Comparison of ENCODE assay signal across 12 cellular contexts in genomic region chr1:111193712-111194480, GRCh38. TPM values are rescaled to one million over a fixed set of nuclear protein-coding genes. Genes with fewer than 3 reads are reported as not detected.
DNase-seq lines count a peak whose midpoint lies in the region; ATAC-seq, FAIRE-seq and TF ChIP-seq lines count a peak whose summit lies in the region.
"Had no signal": no experiment of that assay in that cellular context is flagged by ENCODE, and none has a peak within 500 bp of the region (broad histone marks: within the 10 kb centered on the region; RNA-seq: fewer than 3 reads in every experiment).

No MANE protein-coding gene starts in this region.

- no peak for DNase-seq in activated naive CD4-positive, alpha-beta T cell treated with anti-CD3 and anti-CD28 coated beads for 36 hours
- DNase-seq in activated naive CD4-positive, alpha-beta T cell (lab: John Stamatoyannopoulos, UW): no peak
- no peak for DNase-seq in activated CD8-positive, alpha-beta T cell treated with anti-CD3 and anti-CD28 coated beads, Interleukin-2, amount 10 ng/mL, durations not matched to agents 7 days and 5 days
- DNase-seq in keratinocyte (ENCODE audit: low read depth, low spot score): no peak
- DNase-seq in suprapubic skin (ENCODE audit: low spot score in 2 of 2): no peak
- DNase-seq in HuH-7.5 (ENCODE audit: low spot score): no peak
- DNase-seq in AG08396 (ENCODE audit: low spot score): no peak
- DNase-seq: NCI-H2081; stimulated activated CD4-positive, alpha-beta T cell treated with anti-CD3 and anti-CD28 coated beads, Interleukin-2, amount 100 ng/mL, for 48 hours; thyroid gland had no signal

- H3K27ac Mint-ChIP-seq in activated naive CD4-positive, alpha-beta T cell treated with anti-CD3 and anti-CD28 coated beads for 36 hours: peak overlapping the region; percentile 99
- peak overlapping the region; percentile 76 for H3K27ac Mint-ChIP-seq in activated CD8-positive, alpha-beta T cell treated with anti-CD3 and anti-CD28 coated beads, Interleukin-2, amount 10 ng/mL, durations not matched to agents 7 days and 5 days

- no peak overlapping the region for H3K4me3 ChIP-seq in keratinocyte (ENCODE audit: control insufficient read depth in 2 of 3, extremely low read depth in 1 of 3, insufficient read depth in 2 of 3, low read depth in 1 of 3, low read length in 3 of 3)
- H3K4me3 ChIP-seq in suprapubic skin: no peak overlapping the region
- H3K4me3 ChIP-seq: thyroid gland had no signal

- CTCF ChIA-PET in activated naive CD4-positive, alpha-beta T cell treated with anti-CD3 and anti-CD28 coated beads for 36 hours (lab: Charles Lee): interaction anchor here (13.5 kb wide), 1 partner anchor 25 kb away, joined by 234 read pairs; no protein-coding TSS in a partner anchor
- CTCF ChIA-PET in activated CD8-positive, alpha-beta T cell treated with anti-CD3 and anti-CD28 coated beads, Interleukin-2, amount 10 ng/mL, durations not matched to agents 7 days and 5 days (lab: Charles Lee): interaction anchor here (0.6 to 14.9 kb wide), 6 partner anchors 11 to 163 kb away, joined by 3 to 528 read pairs (median 6); partner anchors contain the start of gene CHI3L2

- peak overlapping the region; percentile 75 for H3K4me2 ChIP-seq in keratinocyte (ENCODE audit: control insufficient read depth, extremely low read depth, insufficient read depth, low read depth, low read length)

- no peaks in the 10 kb centered on the region for H3K27me3 ChIP-seq in keratinocyte (ENCODE audit: control insufficient read depth, extremely low read depth, insufficient read depth, low read length)
- H3K27me3 ChIP-seq in suprapubic skin: no peaks in the 10 kb centered on the region
- H3K27me3 ChIP-seq: thyroid gland had no signal

- POLR2A ChIA-PET in activated CD8-positive, alpha-beta T cell treated with anti-CD3 and anti-CD28 coated beads, Interleukin-2, amount 10 ng/mL, durations not matched to agents 7 days and 5 days (lab: Charles Lee): interaction anchor here (0.5 to 4.2 kb wide), 4 partner anchors 21 to 553 kb away, joined by 3 to 40 read pairs (median 14); no protein-coding TSS in a partner anchor

- H4K20me1 ChIP-seq in keratinocyte (ENCODE audit: control insufficient read depth, extremely low read depth, insufficient read depth, low read length): no peaks in the 10 kb centered on the region

- H3K4me3 Mint-ChIP-seq in activated naive CD4-positive, alpha-beta T cell treated with anti-CD3 and anti-CD28 coated beads for 36 hours: peak overlapping the region; percentile 55
- peak overlapping the region; percentile 99 for H3K4me3 Mint-ChIP-seq in activated CD8-positive, alpha-beta T cell treated with anti-CD3 and anti-CD28 coated beads, Interleukin-2, amount 10 ng/mL, durations not matched to agents 7 days and 5 days

- TF ChIP-seq EP300 in suprapubic skin (IDR thresholded peaks at IDR 0.05): no peak

- no peaks in the 10 kb centered on the region for H3K9me3 Mint-ChIP-seq in activated naive CD4-positive, alpha-beta T cell treated with anti-CD3 and anti-CD28 coated beads for 36 hours
- H3K9me3 Mint-ChIP-seq in activated CD8-positive, alpha-beta T cell treated with anti-CD3 and anti-CD28 coated beads, Interleukin-2, amount 10 ng/mL, durations not matched to agents 7 days and 5 days (ENCODE audit: insufficient read depth): no peaks in the 10 kb centered on the region

- H3K27ac ChIP-seq in keratinocyte (ENCODE audit: control insufficient read depth, insufficient read depth, low read length) (peak overlapping the region; percentile 64), suprapubic skin (peak overlapping the region; percentile 51)
- H3K27ac ChIP-seq: thyroid gland had no signal

- peak; percentile 23 for FAIRE-seq in keratinocyte (lab: Jason Lieb, UNC)

- H3K36me3 ChIP-seq in keratinocyte (ENCODE audit: control insufficient read depth in 2 of 2, extremely low read depth in 1 of 2, insufficient read depth in 2 of 2, low read length in 2 of 2) (peaks cover 2 to 3% of the 10 kb centered on the region in 2 experiments), suprapubic skin (peaks cover 13% of the 10 kb centered on the region)

- H3K36me3 Mint-ChIP-seq in activated naive CD4-positive, alpha-beta T cell treated with anti-CD3 and anti-CD28 coated beads for 36 hours (ENCODE audit: low read depth): peaks cover 99% of the 10 kb centered on the region
- H3K36me3 Mint-ChIP-seq in activated CD8-positive, alpha-beta T cell treated with anti-CD3 and anti-CD28 coated beads, Interleukin-2, amount 10 ng/mL, durations not matched to agents 7 days and 5 days (ENCODE audit: low read depth): peaks cover 98% of the 10 kb centered on the region

- dilution Hi-C loops in keratinocyte (cut with MboI; ENCODE audit: extremely low pct_ligation_motif_present, low sequenced_read_pairs): no loop called here

- H3K27me3 Mint-ChIP-seq in activated naive CD4-positive, alpha-beta T cell treated with anti-CD3 and anti-CD28 coated beads for 36 hours (ENCODE audit: low read depth): no peaks in the 10 kb centered on the region
- no peaks in the 10 kb centered on the region for H3K27me3 Mint-ChIP-seq in activated CD8-positive, alpha-beta T cell treated with anti-CD3 and anti-CD28 coated beads, Interleukin-2, amount 10 ng/mL, durations not matched to agents 7 days and 5 days (ENCODE audit: low read depth)

- H3K79me2 ChIP-seq in keratinocyte (ENCODE audit: control insufficient read depth, insufficient read depth, low read length): no peaks in the 10 kb centered on the region

- H3K9me1 ChIP-seq in keratinocyte (ENCODE audit: control insufficient read depth, extremely low read depth, insufficient read depth, low read length): no peaks in the 10 kb centered on the region

- no peak for ATAC-seq in activated CD8-positive, alpha-beta T cell treated with anti-CD3 and anti-CD28 coated beads, Interleukin-2, amount 10 ng/mL, durations not matched to agents 7 days and 5 days
- no peak for ATAC-seq in GM21381 (IDR thresholded peaks at IDR 0.05; ENCODE audit: unreplicated experiment)

- intact Hi-C loops in activated naive CD4-positive, alpha-beta T cell treated with anti-CD3 and anti-CD28 coated beads for 36 hours (cut with micrococcal nuclease): no loop called here

- no peak overlapping the region for H3K9ac ChIP-seq in keratinocyte (ENCODE audit: control insufficient read depth, extremely low read depth, insufficient read depth, low read length)

- no peak for TF ChIP-seq POLR2A in suprapubic skin (IDR thresholded peaks at IDR 0.05)

- TF ChIP-seq CTCF in keratinocyte (optimal IDR thresholded peaks at IDR 0.05 in 1 of 3, IDR thresholded peaks at IDR 0.05 in 1 of 3, conservative IDR thresholded peaks at IDR 0.05 in 1 of 3; ENCODE audit: extremely low read depth in 1 of 3, insufficient read depth in 2 of 3, low read length in 3 of 3) (no peak), suprapubic skin (IDR thresholded peaks at IDR 0.05) (no peak)

- 96% methylated on average over 3 of the region's 3 CpGs for WGBS in suprapubic skin

- no peak overlapping the region for H2AFZ ChIP-seq in keratinocyte (ENCODE audit: control insufficient read depth, low read length)

- H3K4me1 ChIP-seq in keratinocyte (ENCODE audit: control insufficient read depth, extremely low read depth, insufficient read depth, low read length) (peaks cover 41% of the 10 kb centered on the region), suprapubic skin (peaks cover 47% of the 10 kb centered on the region)

- no peaks in the 10 kb centered on the region for H3K9me3 ChIP-seq in keratinocyte (ENCODE audit: control insufficient read depth, low read depth, low read length)
- no peaks in the 10 kb centered on the region for H3K9me3 ChIP-seq in suprapubic skin
- H3K9me3 ChIP-seq: thyroid gland had no signal

- H3K4me1 Mint-ChIP-seq in activated naive CD4-positive, alpha-beta T cell treated with anti-CD3 and anti-CD28 coated beads for 36 hours (ENCODE audit: low read depth): peaks cover 86% of the 10 kb centered on the region
- H3K4me1 Mint-ChIP-seq in activated CD8-positive, alpha-beta T cell treated with anti-CD3 and anti-CD28 coated beads, Interleukin-2, amount 10 ng/mL, durations not matched to agents 7 days and 5 days (ENCODE audit: low read depth): peaks cover 79% of the 10 kb centered on the region

RNA-seq across cellular contexts. Expression of gene DENND2D, which starts 6.5 kb away (rescaled TPM):
- 100 to 1,000 TPM; 210 to 213 TPM for total RNA-seq in activated naive CD4-positive, alpha-beta T cell treated with anti-CD3 and anti-CD28 coated beads for 36 hours
- total RNA-seq in activated CD8-positive, alpha-beta T cell treated with anti-CD3 and anti-CD28 coated beads, Interleukin-2, amount 10 ng/mL, durations not matched to agents 7 days and 5 days: 100 to 1,000 TPM; 262 to 275 TPM
- polyA plus RNA-seq in keratinocyte: 5.3 to 8.9 TPM (median 7.8 TPM) in 3 replicates
- polyA plus RNA-seq in keratinocyte (2011; ENCODE audit: low read depth): 15.2 TPM
- 6.5 and 10.1 TPM in 2 replicates for polyA plus RNA-seq in keratinocyte (2011; cell fraction: cytosol; rRNA removed)
- polyA plus RNA-seq in keratinocyte (2011; cell fraction: nucleus; rRNA removed): 5.8 and 8.6 TPM in 2 replicates
- polyA plus RNA-seq in keratinocyte (2012; ENCODE audit: low replicate concordance): 4.9 and 20.1 TPM in 2 replicates
- polyA minus RNA-seq in keratinocyte: 5.1 to 8.4 TPM (median 7.4 TPM) in 3 replicates
- 4.2 TPM for polyA minus RNA-seq in keratinocyte (2011; cell fraction: cytosol; rRNA and poly(A)+ RNA removed)
- polyA minus RNA-seq in keratinocyte (2011; cell fraction: nucleus; rRNA and poly(A)+ RNA removed): 2.5 and 4.0 TPM in 2 replicates
- 10 to 100 TPM; 25.3 to 37.1 (median 31.8) TPM for total RNA-seq in suprapubic skin
- polyA plus RNA-seq: neural cell had no signal

RNA-seq across cellular contexts. Expression of gene CHI3L2, which starts 33.6 kb away (rescaled TPM):
- total RNA-seq in activated naive CD4-positive, alpha-beta T cell treated with anti-CD3 and anti-CD28 coated beads for 36 hours: 1 to 10 TPM; 5.3 to 5.5 TPM
- total RNA-seq in activated CD8-positive, alpha-beta T cell treated with anti-CD3 and anti-CD28 coated beads, Interleukin-2, amount 10 ng/mL, durations not matched to agents 7 days and 5 days: 10 to 100 TPM; 23.8 to 27.0 TPM
- 1.0 to 2.5 TPM (median 2.4 TPM) in 3 replicates for polyA plus RNA-seq in keratinocyte
- 1.1 TPM for polyA plus RNA-seq in keratinocyte (2011; ENCODE audit: low read depth)
- polyA plus RNA-seq in keratinocyte (2011; cell fraction: cytosol; rRNA removed): 2.7 and 3.9 TPM in 2 replicates
- 2.4 and 2.7 TPM in 2 replicates for polyA plus RNA-seq in keratinocyte (2011; cell fraction: nucleus; rRNA removed)
- polyA plus RNA-seq in keratinocyte (2012; ENCODE audit: low replicate concordance): 1.2 and 3.2 TPM in 2 replicates
- 0.89 to 1.1 TPM in 2 of 3 replicates, not detected in the other for polyA minus RNA-seq in keratinocyte
- not detected for polyA minus RNA-seq in keratinocyte (2011; cell fraction: cytosol; rRNA and poly(A)+ RNA removed)
- polyA minus RNA-seq in keratinocyte (2011; cell fraction: nucleus; rRNA and poly(A)+ RNA removed): 0.63 and 2.6 TPM in 2 replicates
- total RNA-seq in suprapubic skin: 1 to 10 TPM; 4.7 to 9.8 (median 7.7) TPM
- polyA plus RNA-seq: neural cell had no signal

RNA-seq across cellular contexts. Expression of gene CEPT1, which starts 53.9 kb away (rescaled TPM):
- 10 to 100 TPM; 29.0 to 30.3 TPM for total RNA-seq in activated naive CD4-positive, alpha-beta T cell treated with anti-CD3 and anti-CD28 coated beads for 36 hours
- total RNA-seq in activated CD8-positive, alpha-beta T cell treated with anti-CD3 and anti-CD28 coated beads, Interleukin-2, amount 10 ng/mL, durations not matched to agents 7 days and 5 days: 10 to 100 TPM; 36.6 to 37.5 TPM
- 27.3 to 65.2 TPM (median 50.0 TPM) in 3 replicates for polyA plus RNA-seq in keratinocyte
- 14.9 TPM for polyA plus RNA-seq in keratinocyte (2011; ENCODE audit: low read depth)
- 11.8 and 26.0 TPM in 2 replicates for polyA plus RNA-seq in keratinocyte (2011; cell fraction: cytosol; rRNA removed)
- polyA plus RNA-seq in keratinocyte (2011; cell fraction: nucleus; rRNA removed): 71.3 and 90.5 TPM in 2 replicates
- polyA plus RNA-seq in keratinocyte (2012; ENCODE audit: low replicate concordance): 21.4 and 50.2 TPM in 2 replicates
- polyA minus RNA-seq in keratinocyte: 15.0 to 75.6 TPM (median 50.3 TPM) in 3 replicates
- 21.5 TPM for polyA minus RNA-seq in keratinocyte (2011; cell fraction: cytosol; rRNA and poly(A)+ RNA removed)
- polyA minus RNA-seq in keratinocyte (2011; cell fraction: nucleus; rRNA and poly(A)+ RNA removed): 50.6 and 101 TPM in 2 replicates
- 10 to 100 TPM; 29.8 to 50.8 (median 36.9) TPM for total RNA-seq in suprapubic skin

RNA-seq across cellular contexts. Expression of gene DRAM2, which starts 54.0 kb away (rescaled TPM):
- 10 to 100 TPM; 27.7 to 31.1 TPM for total RNA-seq in activated naive CD4-positive, alpha-beta T cell treated with anti-CD3 and anti-CD28 coated beads for 36 hours
- 10 to 100 TPM; 27.5 to 29.3 TPM for total RNA-seq in activated CD8-positive, alpha-beta T cell treated with anti-CD3 and anti-CD28 coated beads, Interleukin-2, amount 10 ng/mL, durations not matched to agents 7 days and 5 days
- polyA plus RNA-seq in keratinocyte: 50.7 to 118 TPM (median 117 TPM) in 3 replicates
- 110 TPM for polyA plus RNA-seq in keratinocyte (2011; ENCODE audit: low read depth)
- polyA plus RNA-seq in keratinocyte (2011; cell fraction: cytosol; rRNA removed): 55.8 and 128 TPM in 2 replicates
- polyA plus RNA-seq in keratinocyte (2011; cell fraction: nucleus; rRNA removed): 79.3 and 102 TPM in 2 replicates
- 39.6 and 98.0 TPM in 2 replicates for polyA plus RNA-seq in keratinocyte (2012; ENCODE audit: low replicate concordance)
- polyA minus RNA-seq in keratinocyte: 24.9 to 73.2 TPM (median 69.4 TPM) in 3 replicates
- polyA minus RNA-seq in keratinocyte (2011; cell fraction: cytosol; rRNA and poly(A)+ RNA removed): 21.9 TPM
- polyA minus RNA-seq in keratinocyte (2011; cell fraction: nucleus; rRNA and poly(A)+ RNA removed): 29.6 and 47.8 TPM in 2 replicates
- 10 to 100 TPM; 24.4 to 37.1 (median 31.1) TPM for total RNA-seq in suprapubic skin

Comparison
In these comparisons a context has a peak if more than half of its experiments do, and no peak if none do; other contexts are left out.
1. RNA of gene DENND2D, which starts 6.5 kb away (total RNA-seq): 262 to 275 TPM in activated CD8-positive, alpha-beta T cell treated with anti-CD3 and anti-CD28 coated beads, Interleukin-2, amount 10 ng/mL, durations not matched to agents 7 days and 5 days and 210 to 213 TPM in activated naive CD4-positive, alpha-beta T cell treated with anti-CD3 and anti-CD28 coated beads for 36 hours; 25.3 to 37.1 TPM in suprapubic skin; every median in the first group is over 4 times any median in the second.